Comparison of ENCODE assay signal across 9 cellular contexts in genomic region chr4:162237676-162238075, GRCh38.
"Had no signal": no experiment of that assay in that cellular context is flagged by ENCODE, and none has a peak within 500 bp of the region (broad histone marks: within the 10 kb centered on the region; RNA-seq: fewer than 3 reads in every experiment).

No MANE protein-coding gene starts in this region.

- H3K4me1 ChIP-seq: HAP-1 had no signal

- H3K27ac ChIP-seq: HL-60, KMS-11 had no signal

- H3K36me3 ChIP-seq: HAP-1 had no signal

- H3K4me3 ChIP-seq: GM23338, HAP-1 had no signal

- H2AFZ ChIP-seq: GM23338 had no signal

- DNase-seq: H7, HFFc6, Karpas-422, KBM-7 had no signal

- H3K9ac ChIP-seq: KMS-11 had no signal

- H3K4me2 ChIP-seq: GM23338, KMS-11 had no signal

- H3K9me3 ChIP-seq: HAP-1 had no signal

- ATAC-seq: GM23338, HCT116 had no signal
